Comparison of ENCODE assay signal across 18 cellular contexts in genomic region chr2:24856791-24857211, GRCh38.
A peak's percentile ranks its signal among the peaks of the same experiment; 100 is the strongest.
DNase-seq lines count a peak whose midpoint lies in the region; ATAC-seq and TF ChIP-seq lines count a peak whose summit lies in the region.
"Had no signal": no experiment of that assay in that cellular context is flagged by ENCODE, and none has a peak within 500 bp of the region (broad histone marks: within the 10 kb centered on the region; RNA-seq: fewer than 3 reads in every experiment).

No MANE protein-coding gene starts in this region.

- peaks cover 0 to 9% (median 5%) of the 10 kb centered on the region in 11 experiments; a peak in 11 of 22 replicates for H3K9me3 ChIP-seq in BLaER1 treated with 17β-estradiol and CSF1 and Interleukin-3, amounts not matched to agents 10 nM and 100 nM (replicated peaks in 1 of 11)
- H3K9me3 ChIP-seq in esophagus muscularis mucosa, result no peaks in the 10 kb centered on the region
- no peaks in the 10 kb centered on the region for H3K9me3 ChIP-seq in PC-9 (ENCODE audit: insufficient read depth, low read depth)
- H3K9me3 ChIP-seq: Caco-2 had no signal

- no peak for ATAC-seq in HG03521 (IDR thresholded peaks at IDR 0.05; ENCODE audit: unreplicated experiment)
- ATAC-seq: activated CD8-positive, alpha-beta T cell treated with anti-CD3 and anti-CD28 coated beads for 36 hours; naive thymus-derived CD4-positive, alpha-beta T cell had no signal

- no peak overlapping the region; a peak in 1 of 22 replicates for H3K9ac ChIP-seq in BLaER1 treated with 17β-estradiol and CSF1 and Interleukin-3, amounts not matched to agents 10 nM and 100 nM

- no peak for TF ChIP-seq POLR2A in esophagus muscularis mucosa (IDR thresholded peaks at IDR 0.05; ENCODE audit: low read depth)

- TF ChIP-seq CTCF in esophagus muscularis mucosa (IDR thresholded peaks at IDR 0.05) (no peak), PC-9 (conservative IDR thresholded peaks at IDR 0.05) (no peak)

- H3K9me2 ChIP-seq in PC-9 (ENCODE audit: insufficient read depth), result no peaks in the 10 kb centered on the region

- H4K20me1 ChIP-seq in BLaER1 treated with 17β-estradiol and CSF1 and Interleukin-3, amounts not matched to agents 10 nM and 100 nM, result peaks cover 0 to 35% (median 0%) of the 10 kb centered on the region in 11 experiments; a peak in 6 of 22 replicates
- no peaks in the 10 kb centered on the region for H4K20me1 ChIP-seq in PC-9 (ENCODE audit: insufficient read depth)

- peaks cover 0 to 70% (median 36%) of the 10 kb centered on the region in 11 experiments; a peak in 18 of 22 replicates for H3K36me3 ChIP-seq in BLaER1 treated with 17β-estradiol and CSF1 and Interleukin-3, amounts not matched to agents 10 nM and 100 nM
- H3K36me3 ChIP-seq in esophagus muscularis mucosa, result no peaks in the 10 kb centered on the region
- H3K36me3 ChIP-seq in PC-9 (ENCODE audit: low read depth), result no peaks in the 10 kb centered on the region

- BruUV-seq in PC-9 (replicated peaks; lab: Mats Ljungman, UMichigan), result no TSS peak

- H3K4me2 ChIP-seq in BLaER1 treated with 17β-estradiol and CSF1 and Interleukin-3, amounts not matched to agents 10 nM and 100 nM, result peak overlapping the region in 10 of 11 experiments; percentile 2 to 71 (median 48); a peak in 18 of 22 replicates
- no peak overlapping the region for H3K4me2 ChIP-seq in PC-9

- no peak for DNase-seq in esophagus muscularis mucosa (ENCODE audit: extremely low spot score)
- DNase-seq in stimulated activated CD4-positive, alpha-beta T cell treated with anti-CD3 and anti-CD28 coated beads, Interleukin-15, amount 100 ng/mL, for 24 hours, result no peak
- DNase-seq in PC-9, result no peak
- DNase-seq in NCI-H187 treated with DMSO at 0.1 percent for 48 hours (lab: John Stamatoyannopoulos, UW), result no peak
- DNase-seq: activated CD8-positive, alpha-beta T cell treated with anti-CD3 and anti-CD28 coated beads for 36 hours; activated naive CD8-positive, alpha-beta T cell treated with anti-CD3 and anti-CD28 coated beads, Interleukin-2, amount 10 ng/mL, durations not matched to agents 7 days and 5 days; Caco-2; caudate nucleus; effector CD8-positive, alpha-beta T cell; EL; naive thymus-derived CD4-positive, alpha-beta T cell; NCI-H1694 treated with DMSO at 0.1 percent for 48 hours; NCI-H510A; SHP77 had no signal

- no peaks in the 10 kb centered on the region for H3F3A ChIP-seq in PC-9 (ENCODE audit: insufficient read depth, low read depth)

- CTCF ChIA-PET in PC-9 (lab: Charles Lee), result no interaction called here

- POLR2A ChIA-PET in PC-9 (lab: Charles Lee; ENCODE audit: unreplicated experiment), result no interaction called here

- no peak overlapping the region for H2AFZ ChIP-seq in PC-9

- no peaks in the 10 kb centered on the region for H3K79me2 ChIP-seq in PC-9 (ENCODE audit: low read depth)

- H3K27ac ChIP-seq in BLaER1 treated with 17β-estradiol and CSF1 and Interleukin-3, amounts not matched to agents 10 nM and 100 nM, result peak overlapping the region in 1 of 11 experiments; percentile 18; a peak in 1 of 22 replicates
- H3K27ac ChIP-seq in esophagus muscularis mucosa (replicated peaks in 1 of 4), result peak overlapping the region; percentile 56 to 69 (median 66)
- H3K27ac ChIP-seq in layer of hippocampus (ENCODE audit: low read depth, low read length), result peak overlapping the region; percentile 56
- peak overlapping the region in 11 of 21 experiments; percentile 18 to 79 (median 58) for H3K27ac ChIP-seq in skin epidermis
- no peak overlapping the region for H3K27ac ChIP-seq in PC-9

- intact Hi-C loops in esophagus muscularis mucosa (cut with DNase I) (no loop called here), PC-9 (cut with micrococcal nuclease; ENCODE audit: unreplicated experiment) (no loop called here)

- TF ChIP-seq EP300 in esophagus muscularis mucosa (IDR thresholded peaks at IDR 0.05), result no peak

- 83% methylated on average over 5 of the region's 5 CpGs for WGBS in esophagus muscularis mucosa

- H3K27me3 ChIP-seq in BLaER1 treated with 17β-estradiol and CSF1 and Interleukin-3, amounts not matched to agents 10 nM and 100 nM, result no peaks in the 10 kb centered on the region
- H3K27me3 ChIP-seq in esophagus muscularis mucosa (no peaks in the 10 kb centered on the region), layer of hippocampus (ENCODE audit: control insufficient read depth, insufficient read depth, low read length) (no peaks in the 10 kb centered on the region), PC-9 (ENCODE audit: insufficient read depth, low read depth) (no peaks in the 10 kb centered on the region)

- H3K4me1 ChIP-seq in BLaER1 treated with 17β-estradiol and CSF1 and Interleukin-3, amounts not matched to agents 10 nM and 100 nM, result peaks cover 6 to 32% (median 26%) of the 10 kb centered on the region in 10 experiments; a peak in 18 of 20 replicates
- peaks cover 0 to 27% (median 16%) of the 10 kb centered on the region in 4 donors for H3K4me1 ChIP-seq in esophagus muscularis mucosa
- H3K4me1 ChIP-seq in PC-9 (replicated peaks; ENCODE audit: insufficient read depth), result no peaks in the 10 kb centered on the region

- no peak overlapping the region for H3K4me3 ChIP-seq in BLaER1 treated with 17β-estradiol and CSF1 and Interleukin-3, amounts not matched to agents 10 nM and 100 nM
- no peak overlapping the region for H3K4me3 ChIP-seq in esophagus muscularis mucosa
- H3K4me3 ChIP-seq in skin epidermis, result no peak overlapping the region
- H3K4me3 ChIP-seq in PC-9, result no peak overlapping the region
